Comparison of ENCODE assay signal across 12 cellular contexts in the genomic region with DNA sequence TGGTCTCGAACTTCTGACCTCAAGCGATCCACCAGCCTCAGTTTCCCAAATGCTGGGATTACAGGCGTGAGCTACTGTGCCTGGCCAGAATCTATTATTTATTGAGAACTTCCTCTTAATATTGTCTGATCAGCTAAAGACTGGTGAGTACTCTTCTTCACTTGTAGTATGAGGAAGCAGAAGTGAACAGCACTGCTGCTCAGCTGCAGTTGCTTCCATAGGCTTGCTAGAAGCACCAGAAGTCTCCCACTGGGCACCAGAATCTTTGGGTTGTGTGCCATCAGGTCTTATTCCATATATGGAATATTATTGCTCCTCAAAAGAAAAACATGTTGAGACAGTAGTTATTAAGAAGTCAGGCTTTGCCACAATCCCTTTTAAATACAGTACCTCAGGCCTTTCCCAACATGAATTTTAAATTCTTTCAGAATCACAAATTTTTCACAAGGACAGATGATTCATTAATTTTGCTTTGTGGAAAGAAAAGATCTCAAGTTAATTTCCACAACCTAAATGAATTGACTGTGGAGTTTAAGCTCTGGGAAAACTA. TPM values are rescaled to one million over a fixed set of nuclear protein-coding genes. Genes with fewer than 3 reads are reported as not detected.
DNase-seq lines count a peak whose midpoint lies in the region; ATAC-seq and TF ChIP-seq lines count a peak whose summit lies in the region.
"Had no signal": no experiment of that assay in that cellular context is flagged by ENCODE, and none has a peak within 500 bp of the region (broad histone marks: within the 10 kb centered on the region; RNA-seq: fewer than 3 reads in every experiment).

No MANE protein-coding gene starts in this region.

- peaks cover 2 to 33% (median 22%) of the 10 kb centered on the region in 5 donors for H3K4me1 ChIP-seq in subcutaneous abdominal adipose tissue (ENCODE audit: control insufficient read depth in 5 of 5, insufficient read depth in 5 of 5, low read length in 5 of 5)

- H3K36me3 Mint-ChIP-seq in activated naive CD4-positive, alpha-beta T cell treated with anti-CD3 and anti-CD28 coated beads, Interleukin-2, amount 50 U/mL, for 24 hours = peaks cover 2% of the 10 kb centered on the region

- intact Hi-C loops in dorsolateral prefrontal cortex (cut with DNase I) = no loop called here

- ATAC-seq in SK-N-SH treated with all-trans-retinoic acid at 6 μM for 48 hours (peak; percentile 32; the same call in 2 of the 3 replicates), HG03565 (IDR thresholded peaks at IDR 0.05; ENCODE audit: unreplicated experiment) (no peak)

- no peaks in the 10 kb centered on the region for H3K36me3 ChIP-seq in subcutaneous abdominal adipose tissue (ENCODE audit: control insufficient read depth in 5 of 5, insufficient read depth in 5 of 5, low read length in 5 of 5)

- peak overlapping the region; percentile 69 for H3K27ac Mint-ChIP-seq in activated naive CD4-positive, alpha-beta T cell treated with anti-CD3 and anti-CD28 coated beads, Interleukin-2, amount 50 U/mL, for 24 hours
- H3K27ac Mint-ChIP-seq: nephron progenitor cell had no signal

- no peaks in the 10 kb centered on the region for H3K9me3 Mint-ChIP-seq in activated naive CD4-positive, alpha-beta T cell treated with anti-CD3 and anti-CD28 coated beads, Interleukin-2, amount 50 U/mL, for 24 hours

- no peak for TF ChIP-seq CTCF in dorsolateral prefrontal cortex (IDR thresholded peaks at IDR 0.05 in 54 of 56, conservative IDR thresholded peaks at IDR 0.05 in 2 of 56; ENCODE audit: low read depth in 1 of 56, partially characterized antibody in 56 of 56)

- no peak overlapping the region for H3K4me3 Mint-ChIP-seq in activated naive CD4-positive, alpha-beta T cell treated with anti-CD3 and anti-CD28 coated beads, Interleukin-2, amount 50 U/mL, for 24 hours
- H3K4me3 Mint-ChIP-seq: nephron progenitor cell had no signal

- H3K9ac ChIP-seq in subcutaneous abdominal adipose tissue (ENCODE audit: low read length in 5 of 5) = no peak overlapping the region

- peaks cover 12% of the 10 kb centered on the region for H3K4me1 Mint-ChIP-seq in activated naive CD4-positive, alpha-beta T cell treated with anti-CD3 and anti-CD28 coated beads, Interleukin-2, amount 50 U/mL, for 24 hours

- H3K4me3 ChIP-seq in dorsolateral prefrontal cortex (no peak overlapping the region), subcutaneous abdominal adipose tissue (ENCODE audit: low read depth in 1 of 5, low read length in 5 of 5) (no peak overlapping the region)

- no peaks in the 10 kb centered on the region for H3K9me3 ChIP-seq in subcutaneous abdominal adipose tissue (ENCODE audit: control insufficient read depth in 5 of 5, low read length in 5 of 5)

- H3K27ac ChIP-seq in dorsolateral prefrontal cortex (peak overlapping the region in 31 of 59 donors; percentile 1 to 73 (median 44)), subcutaneous abdominal adipose tissue (ENCODE audit: low read depth, low read length) (peak overlapping the region; percentile 49)

- DNase-seq in activated naive CD4-positive, alpha-beta T cell treated with Interleukin-2 at 50 U/mL for 16 hours = no peak
- DNase-seq in dorsolateral prefrontal cortex = no peak
- DNase-seq in SIG-M5 (lab: John Stamatoyannopoulos, UW) = no peak
- no peak for DNase-seq in NAMALWA (ENCODE audit: low spot score)
- DNase-seq: activated CD4-positive, CD25-positive, alpha-beta regulatory T cell; activated gamma-delta T cell treated with Interleukin-2 at 50 U/mL for 16 hours; NCI-H2227 treated with DMSO at 0.1 percent for 48 hours; nephron progenitor cell had no signal

- H3K27me3 ChIP-seq in dorsolateral prefrontal cortex = no peaks in the 10 kb centered on the region
- no peaks in the 10 kb centered on the region for H3K27me3 ChIP-seq in subcutaneous abdominal adipose tissue (ENCODE audit: control insufficient read depth in 5 of 5, insufficient read depth in 4 of 5, low read length in 5 of 5)

- no peaks in the 10 kb centered on the region for H3K27me3 Mint-ChIP-seq in activated naive CD4-positive, alpha-beta T cell treated with anti-CD3 and anti-CD28 coated beads, Interleukin-2, amount 50 U/mL, for 24 hours

TF ChIP-seq in SK-N-SH treated with all-trans-retinoic acid at 6 μM for 48 hours, 23 proteins besides CTCF, POLR2A, EP300 and RAD21:
- TF ChIP-seq GLIS3 (CRISPR knock-in tag; IDR thresholded peaks at IDR 0.05) = no peak
- no peak for TF ChIP-seq ZC3H10 (CRISPR knock-in tag; IDR thresholded peaks at IDR 0.05)
- TF ChIP-seq ZNF70 (CRISPR knock-in tag; IDR thresholded peaks at IDR 0.05) = no peak
- TF ChIP-seq, protein P1, sequence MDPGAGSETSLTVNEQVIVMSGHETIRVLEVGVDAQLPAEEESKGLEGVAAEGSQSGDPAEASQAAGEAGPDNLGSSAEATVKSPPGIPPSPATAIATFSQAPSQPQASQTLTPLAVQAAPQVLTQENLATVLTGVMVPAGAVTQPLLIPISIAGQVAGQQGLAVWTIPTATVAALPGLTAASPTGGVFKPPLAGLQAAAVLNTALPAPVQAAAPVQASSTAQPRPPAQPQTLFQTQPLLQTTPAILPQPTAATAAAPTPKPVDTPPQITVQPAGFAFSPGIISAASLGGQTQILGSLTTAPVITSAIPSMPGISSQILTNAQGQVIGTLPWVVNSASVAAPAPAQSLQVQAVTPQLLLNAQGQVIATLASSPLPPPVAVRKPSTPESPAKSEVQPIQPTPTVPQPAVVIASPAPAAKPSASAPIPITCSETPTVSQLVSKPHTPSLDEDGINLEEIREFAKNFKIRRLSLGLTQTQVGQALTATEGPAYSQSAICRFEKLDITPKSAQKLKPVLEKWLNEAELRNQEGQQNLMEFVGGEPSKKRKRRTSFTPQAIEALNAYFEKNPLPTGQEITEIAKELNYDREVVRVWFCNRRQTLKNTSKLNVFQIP (CRISPR knock-in tag; IDR thresholded peaks at IDR 0.05; ENCODE audit: borderline replicate concordance, low read depth) = no peak
- TF ChIP-seq, protein P2, sequence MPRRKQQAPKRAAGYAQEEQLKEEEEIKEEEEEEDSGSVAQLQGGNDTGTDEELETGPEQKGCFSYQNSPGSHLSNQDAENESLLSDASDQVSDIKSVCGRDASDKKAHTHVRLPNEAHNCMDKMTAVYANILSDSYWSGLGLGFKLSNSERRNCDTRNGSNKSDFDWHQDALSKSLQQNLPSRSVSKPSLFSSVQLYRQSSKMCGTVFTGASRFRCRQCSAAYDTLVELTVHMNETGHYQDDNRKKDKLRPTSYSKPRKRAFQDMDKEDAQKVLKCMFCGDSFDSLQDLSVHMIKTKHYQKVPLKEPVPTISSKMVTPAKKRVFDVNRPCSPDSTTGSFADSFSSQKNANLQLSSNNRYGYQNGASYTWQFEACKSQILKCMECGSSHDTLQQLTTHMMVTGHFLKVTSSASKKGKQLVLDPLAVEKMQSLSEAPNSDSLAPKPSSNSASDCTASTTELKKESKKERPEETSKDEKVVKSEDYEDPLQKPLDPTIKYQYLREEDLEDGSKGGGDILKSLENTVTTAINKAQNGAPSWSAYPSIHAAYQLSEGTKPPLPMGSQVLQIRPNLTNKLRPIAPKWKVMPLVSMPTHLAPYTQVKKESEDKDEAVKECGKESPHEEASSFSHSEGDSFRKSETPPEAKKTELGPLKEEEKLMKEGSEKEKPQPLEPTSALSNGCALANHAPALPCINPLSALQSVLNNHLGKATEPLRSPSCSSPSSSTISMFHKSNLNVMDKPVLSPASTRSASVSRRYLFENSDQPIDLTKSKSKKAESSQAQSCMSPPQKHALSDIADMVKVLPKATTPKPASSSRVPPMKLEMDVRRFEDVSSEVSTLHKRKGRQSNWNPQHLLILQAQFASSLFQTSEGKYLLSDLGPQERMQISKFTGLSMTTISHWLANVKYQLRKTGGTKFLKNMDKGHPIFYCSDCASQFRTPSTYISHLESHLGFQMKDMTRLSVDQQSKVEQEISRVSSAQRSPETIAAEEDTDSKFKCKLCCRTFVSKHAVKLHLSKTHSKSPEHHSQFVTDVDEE (CRISPR knock-in tag; IDR thresholded peaks at IDR 0.05) = no peak
- TF ChIP-seq ZNF8 (CRISPR knock-in tag; IDR thresholded peaks at IDR 0.05) = no peak
- TF ChIP-seq TOX (CRISPR knock-in tag; IDR thresholded peaks at IDR 0.05; ENCODE audit: borderline replicate concordance) = no peak
- TF ChIP-seq ESRRG (CRISPR knock-in tag; IDR thresholded peaks at IDR 0.05) = no peak
- no peak for TF ChIP-seq CSDC2 (CRISPR knock-in tag; IDR thresholded peaks at IDR 0.05)
- TF ChIP-seq PPARA (CRISPR knock-in tag; IDR thresholded peaks at IDR 0.05; ENCODE audit: borderline replicate concordance) = no peak
- TF ChIP-seq, protein P3, sequence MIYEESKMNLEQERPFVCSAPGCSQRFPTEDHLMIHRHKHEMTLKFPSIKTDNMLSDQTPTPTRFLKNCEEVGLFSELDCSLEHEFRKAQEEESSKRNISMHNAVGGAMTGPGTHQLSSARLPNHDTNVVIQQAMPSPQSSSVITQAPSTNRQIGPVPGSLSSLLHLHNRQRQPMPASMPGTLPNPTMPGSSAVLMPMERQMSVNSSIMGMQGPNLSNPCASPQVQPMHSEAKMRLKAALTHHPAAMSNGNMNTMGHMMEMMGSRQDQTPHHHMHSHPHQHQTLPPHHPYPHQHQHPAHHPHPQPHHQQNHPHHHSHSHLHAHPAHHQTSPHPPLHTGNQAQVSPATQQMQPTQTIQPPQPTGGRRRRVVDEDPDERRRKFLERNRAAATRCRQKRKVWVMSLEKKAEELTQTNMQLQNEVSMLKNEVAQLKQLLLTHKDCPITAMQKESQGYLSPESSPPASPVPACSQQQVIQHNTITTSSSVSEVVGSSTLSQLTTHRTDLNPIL (CRISPR knock-in tag; IDR thresholded peaks at IDR 0.05; ENCODE audit: low read depth) = no peak

RNA-seq across cellular contexts. Expression of a gene that starts 17.2 kb away (rescaled TPM):
- 10 to 100 TPM; 24.5 to 81.3 (median 36.6) TPM for total RNA-seq in dorsolateral prefrontal cortex
